Comparison of ENCODE assay signal across 21 cellular contexts in the genomic region with DNA sequence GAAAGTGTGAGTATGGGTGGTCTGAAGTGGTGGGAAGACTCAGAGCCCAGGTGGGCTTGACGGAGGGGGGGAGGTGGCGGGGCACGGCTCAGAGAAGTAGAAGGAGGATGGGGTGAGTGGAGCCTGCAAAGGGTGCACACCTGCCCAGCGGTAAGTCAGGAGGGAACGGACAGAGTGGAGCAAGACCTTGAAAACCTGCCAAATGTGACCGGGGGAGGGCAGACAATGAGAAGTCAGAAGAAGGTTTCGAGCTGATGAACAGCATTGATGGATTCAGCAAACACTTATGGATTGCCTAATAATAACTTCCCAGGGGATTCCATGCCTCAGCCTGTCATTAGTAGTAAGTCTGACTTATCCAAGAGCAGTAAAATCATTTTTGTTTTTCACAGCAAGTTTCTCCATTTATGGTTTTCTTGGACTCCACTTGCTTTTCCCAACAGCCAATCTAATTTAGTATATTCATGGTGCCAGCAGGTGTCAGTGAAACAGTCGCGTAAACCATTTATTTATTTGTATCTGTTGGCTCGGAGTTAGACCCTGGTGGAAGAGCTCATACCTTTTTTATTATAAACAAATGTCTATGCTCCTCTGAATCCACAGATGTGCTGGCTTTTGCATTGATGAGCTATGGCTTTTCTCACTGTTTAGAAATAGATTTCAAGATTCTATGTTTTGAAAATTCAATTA.
A peak's percentile ranks its signal among the peaks of the same experiment; 100 is the strongest.
DNase-seq lines count a peak whose midpoint lies in the region; FAIRE-seq and TF ChIP-seq lines count a peak whose summit lies in the region.
"Had no signal": no experiment of that assay in that cellular context is flagged by ENCODE, and none has a peak within 500 bp of the region (broad histone marks: within the 10 kb centered on the region; RNA-seq: fewer than 3 reads in every experiment).

No MANE protein-coding gene starts in this region.

- no peaks in the 10 kb centered on the region for H3K36me3 ChIP-seq in mammary epithelial cell (ENCODE audit: insufficient read depth, low read length)
- H3K36me3 ChIP-seq: brain microvascular endothelial cell, sigmoid colon, suprapubic skin had no signal

- DNase-seq in NCI-H2196 treated with DMSO at 0.1 percent for 48 hours (lab: John Stamatoyannopoulos, UW; ENCODE audit: unreplicated experiment) (peak; percentile 69), mammary epithelial cell (peak; percentile 59), GM12891 (ENCODE audit: insufficient read length, low spot score) (no peak), LoVo (ENCODE audit: low spot score) (no peak), dedifferentiated amniotic fluid mesenchymal stem cell (ENCODE audit: extremely low spot score) (no peak), GM19239 (ENCODE audit: insufficient read length, low spot score) (no peak)
- DNase-seq: activated CD4-positive, alpha-beta memory T cell treated with anti-CD3 and anti-CD28 coated beads for 36 hours; activated T-cell treated with anti-CD3 and anti-CD28 coated beads, Interleukin-2, amount 50 U/mL, for 48 hours; brain microvascular endothelial cell; CD8-positive, alpha-beta T cell; hypothalamus; NCI-H187 treated with DMSO at 0.1 percent for 48 hours; OCI-M1; sigmoid colon had no signal

- FAIRE-seq in GM12891 (lab: Jason Lieb, UNC) (no peak), GM19239 (lab: Jason Lieb, UNC) (no peak)
- FAIRE-seq: G401.6, GM12892 had no signal

- no peaks in the 10 kb centered on the region for H3K79me2 ChIP-seq in mammary epithelial cell (ENCODE audit: insufficient read depth, low read length)

- H3K27ac ChIP-seq in C4-2B (no peak overlapping the region), mammary epithelial cell (ENCODE audit: insufficient read depth, low read depth, low read length) (no peak overlapping the region)
- H3K27ac ChIP-seq: brain microvascular endothelial cell, KMS-11, sigmoid colon, suprapubic skin had no signal

- no peak overlapping the region for H3K4me3 ChIP-seq in mammary epithelial cell (replicated peaks in 1 of 3; ENCODE audit: insufficient read depth in 1 of 3, low read depth in 2 of 3, low read length in 3 of 3)
- H3K4me3 ChIP-seq: GM23338, sigmoid colon, suprapubic skin had no signal

- no peaks in the 10 kb centered on the region for H3K4me1 ChIP-seq in mammary epithelial cell (ENCODE audit: insufficient read depth, low read length)
- H3K4me1 ChIP-seq: suprapubic skin had no signal

- no peaks in the 10 kb centered on the region for H4K20me1 ChIP-seq in mammary epithelial cell (ENCODE audit: insufficient read depth, low read length)

- dilution Hi-C loops in mammary epithelial cell (cut with HindIII; ENCODE audit: low sequenced_read_pairs) = loop anchor here (25.0 kb wide), 1 partner anchor 241 kb away; no protein-coding TSS in a partner anchor

- no TSS peak for BruUV-seq in mammary epithelial cell (replicated peaks; lab: Mats Ljungman, UMichigan)

- no peak overlapping the region for H3K4me2 ChIP-seq in mammary epithelial cell (ENCODE audit: insufficient read depth, low read depth, low read length)
- H3K4me2 ChIP-seq: GM23338, KMS-11 had no signal

- WGBS in mammary epithelial cell (ENCODE audit: low coverage, missing lambda C conversion rate) = 98% methylated on average over 4 of the region's 10 CpGs

- TF ChIP-seq CTCF in C4-2B (conservative IDR thresholded peaks at IDR 0.05) = peak; percentile 27; the same call in 1 of the 2 replicates
- TF ChIP-seq CTCF in LNCAP (IDR thresholded peaks at IDR 0.05) = peak; percentile 22; the same call in 1 of the 2 replicates
- peak in 1 of 2 donors; percentile 1 for TF ChIP-seq CTCF in mammary epithelial cell (conservative IDR thresholded peaks at IDR 0.05 in 1 of 2, IDR thresholded peaks at IDR 0.05 in 1 of 2; ENCODE audit: extremely low read depth in 1 of 2, insufficient read depth in 1 of 2, low read depth in 1 of 2, low read length in 2 of 2)

- no peak overlapping the region for H3K9ac ChIP-seq in mammary epithelial cell (ENCODE audit: insufficient read depth, low read length)
- H3K9ac ChIP-seq: KMS-11 had no signal

- TF ChIP-seq POLR2A in GM12891 (IDR thresholded peaks at IDR 0.05; ENCODE audit: low read depth, low read length) = no peak

- H3K27me3 ChIP-seq in mammary epithelial cell (ENCODE audit: insufficient read depth, low read length) = no peaks in the 10 kb centered on the region
- H3K27me3 ChIP-seq: brain microvascular endothelial cell, sigmoid colon, suprapubic skin had no signal

- CTCF ChIA-PET in mammary epithelial cell (lab: Charles Lee; ENCODE audit: low non-redundant PET) = interaction anchor here (0.5 kb wide), 1 partner anchor 25 kb away, joined by 8 read pairs; no protein-coding TSS in a partner anchor

- in situ Hi-C loops in mammary epithelial cell (cut with MboI; ENCODE audit: low sequenced_read_pairs in 2 of 2) = loop anchor here in 1 of 2 donors (25.0 kb wide), 1 partner anchor 916 kb away; no protein-coding TSS in a partner anchor

- intact Hi-C loops in mammary epithelial cell (cut with micrococcal nuclease) = no loop called here

- no peaks in the 10 kb centered on the region for H3K9me3 ChIP-seq in mammary epithelial cell (replicated peaks; ENCODE audit: insufficient read depth, low read length)
- H3K9me3 ChIP-seq: sigmoid colon, suprapubic skin had no signal

- no peak overlapping the region for H2AFZ ChIP-seq in mammary epithelial cell (ENCODE audit: low read depth, low read length)
- H2AFZ ChIP-seq: GM23338 had no signal

TF ChIP-seq in GM12891, 5 proteins besides CTCF, POLR2A, EP300 and RAD21:
- TF ChIP-seq TAF1 (IDR thresholded peaks at IDR 0.05; ENCODE audit: low read depth, low read length) (no peak), PAX5 (IDR thresholded peaks at IDR 0.05; ENCODE audit: insufficient read depth, low read length, severe bottlenecking) (no peak), POU2F2 (IDR thresholded peaks at IDR 0.05; ENCODE audit: low read depth, low read length) (no peak), SPI1 (IDR thresholded peaks at IDR 0.05; ENCODE audit: low read depth, low read length) (no peak), POLR2AphosphoS5 (IDR thresholded peaks at IDR 0.05; ENCODE audit: low read depth, low read length) (no peak)

Comparison
In these comparisons a context has a peak if more than half of its experiments do, and no peak if none do; other contexts are left out.
1. DNase-seq: peak in NCI-H2196 treated with DMSO at 0.1 percent for 48 hours (single experiment) and mammary epithelial cell (single experiment); none in GM12891 (single experiment), LoVo (single experiment), dedifferentiated amniotic fluid mesenchymal stem cell (single experiment) and GM19239 (single experiment).